In the genomic region with DNA sequence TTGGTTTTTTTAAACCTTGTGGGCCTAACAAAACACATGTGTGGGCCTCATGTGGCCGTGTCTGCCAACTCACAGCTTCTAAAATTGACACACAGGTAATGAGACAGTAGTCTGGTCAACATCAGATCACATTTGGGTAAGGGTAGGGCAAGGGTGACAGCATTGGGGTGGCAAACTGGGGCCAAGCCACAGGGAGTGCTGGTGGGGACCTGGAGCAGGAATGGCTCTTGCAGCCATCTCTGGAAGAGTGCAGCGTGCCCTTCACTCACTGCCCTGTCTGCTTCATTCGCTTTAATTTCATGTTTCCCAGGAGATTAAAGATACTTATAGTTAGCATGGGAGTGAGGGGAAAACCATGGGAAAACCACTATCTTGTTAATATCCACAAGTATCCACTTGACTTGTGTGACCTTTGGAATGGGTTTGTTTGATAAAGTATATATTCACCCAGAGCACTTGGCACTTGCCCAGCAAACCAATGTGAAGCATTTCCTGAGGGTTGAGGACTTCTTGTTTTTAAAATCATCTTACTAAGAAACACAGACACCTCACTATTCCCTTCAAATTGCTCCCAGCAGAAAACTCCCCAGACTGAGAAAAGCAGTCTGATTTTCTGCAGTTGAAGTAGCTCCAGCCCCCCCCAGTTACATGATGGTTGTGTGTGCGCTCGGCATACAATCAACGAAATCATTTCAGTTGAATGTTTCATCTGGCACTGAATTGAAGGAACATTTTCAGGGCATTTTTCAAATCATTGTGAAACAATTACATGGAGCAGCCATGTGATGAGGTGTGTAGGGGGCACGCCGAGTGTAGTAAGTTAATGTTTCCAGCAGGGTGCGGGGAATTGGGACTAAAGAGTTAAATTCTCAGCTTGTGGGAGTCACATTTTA, we compare ENCODE assay signal across 11 cellular contexts.
DNase-seq lines count a peak whose midpoint lies in the region; ATAC-seq and TF ChIP-seq lines count a peak whose summit lies in the region.
"Had no signal": no experiment of that assay in that cellular context is flagged by ENCODE, and none has a peak within 500 bp of the region (broad histone marks: within the 10 kb centered on the region; RNA-seq: fewer than 3 reads in every experiment).

No MANE protein-coding gene starts in this region.

- ATAC-seq in HG03280 (IDR thresholded peaks at IDR 0.05; ENCODE audit: unreplicated experiment) (no peak), GM19397 (IDR thresholded peaks at IDR 0.05; ENCODE audit: unreplicated experiment) (no peak)

- H3K4me3 Mint-ChIP-seq in nephron: peak overlapping the region in 1 of 3 experiments; percentile 5
- H3K4me3 Mint-ChIP-seq: immature natural killer cell had no signal

- H3K9me3 Mint-ChIP-seq in nephron: peaks cover 9% of the 10 kb centered on the region

- no peaks in the 10 kb centered on the region for H3K9me3 ChIP-seq in esophagus squamous epithelium

- H3K4me1 ChIP-seq in esophagus squamous epithelium: peaks cover 15 to 78% (median 42%) of the 10 kb centered on the region in 3 donors

- H3K36me3 ChIP-seq in esophagus squamous epithelium: peaks cover 0 to 64% (median 7%) of the 10 kb centered on the region in 3 donors

- H3K27ac ChIP-seq in esophagus squamous epithelium: peak overlapping the region in 3 of 4 donors; percentile 76 to 81 (median 78)

- TF ChIP-seq CTCF in AG09309 (IDR thresholded peaks at IDR 0.05; ENCODE audit: control insufficient read depth, insufficient read depth, low read depth, low read length, missing control alignments) (peak; percentile 6), esophagus squamous epithelium (IDR thresholded peaks at IDR 0.05) (peak in 1 of 6 experiments; percentile 10), nephron (IDR thresholded peaks at IDR 0.05; ENCODE audit: unreplicated experiment in 3 of 3) (peak; percentile 24 to 49 (median 36))

- H3K27ac Mint-ChIP-seq in nephron: peak overlapping the region; percentile 91 to 93 (median 91)

- H3K27me3 Mint-ChIP-seq in nephron (ENCODE audit: low read depth): no peaks in the 10 kb centered on the region

- WGBS in esophagus squamous epithelium, 2 donors: 68 to 85% methylated on average over 9 of the region's 9 CpGs

- no peaks in the 10 kb centered on the region for H3K27me3 ChIP-seq in esophagus squamous epithelium

- DNase-seq in AG09309 (ENCODE audit: low read depth) (no peak), NCI-H2227 (lab: John Stamatoyannopoulos, UW; ENCODE audit: unreplicated experiment) (peak; percentile 83), esophagus squamous epithelium (lab: John Stamatoyannopoulos, UW) (no peak), epidermal melanocyte (ENCODE audit: insufficient read length, low spot score) (no peak), midbrain (lab: John Stamatoyannopoulos, UW) (no peak)
- DNase-seq: activated effector memory CD4-positive, alpha-beta T cell treated with Interleukin-2 at 50 U/mL for 16 hours; immature natural killer cell; SHP77 treated with DMSO at 0.1 percent for 48 hours had no signal

- no peak for TF ChIP-seq POLR2A in esophagus squamous epithelium (IDR thresholded peaks at IDR 0.05)

- intact Hi-C loops in esophagus squamous epithelium (cut with DNase I): no loop called here

- no peak overlapping the region for H3K4me3 ChIP-seq in AG09309 (ENCODE audit: control insufficient read depth, low read depth, low read length)
- H3K4me3 ChIP-seq in esophagus squamous epithelium: no peak overlapping the region

- H3K36me3 Mint-ChIP-seq in nephron (ENCODE audit: low read depth): peaks cover 41% of the 10 kb centered on the region

- peaks cover 71% of the 10 kb centered on the region for H3K4me1 Mint-ChIP-seq in nephron
